In the genomic region with DNA sequence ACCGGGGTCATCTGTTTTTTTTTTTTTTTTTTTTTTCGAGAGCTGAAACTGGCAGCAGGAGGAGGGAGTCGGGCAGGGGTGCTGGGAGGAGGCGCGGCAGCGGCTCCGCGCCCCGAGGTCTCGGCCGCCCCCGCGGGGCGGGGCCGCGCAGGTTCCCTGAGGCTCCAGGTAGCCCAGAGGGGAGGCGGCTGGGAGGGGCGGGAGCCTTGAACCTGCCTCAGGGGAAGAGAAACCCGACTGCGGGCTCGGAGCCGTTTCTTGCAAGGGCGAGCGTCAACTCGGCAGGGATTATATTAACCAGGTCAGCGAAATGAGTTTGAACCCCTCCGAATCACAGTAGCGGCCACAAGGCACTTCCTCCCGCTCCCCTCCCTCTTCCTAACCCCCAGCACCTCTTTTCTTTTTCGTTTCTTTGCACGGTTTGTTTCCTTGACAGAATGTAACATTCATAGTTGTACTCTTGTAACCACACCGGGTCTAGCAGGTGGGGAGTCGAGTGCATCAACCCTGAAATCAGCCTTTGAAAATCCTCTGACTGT, we compare ENCODE assay signal across 8 cellular contexts. TPM values are rescaled to one million over a fixed set of nuclear protein-coding genes. Genes with fewer than 3 reads are reported as not detected.
DNase-seq lines count a peak whose midpoint lies in the region; ATAC-seq, FAIRE-seq and TF ChIP-seq lines count a peak whose summit lies in the region.

No MANE protein-coding gene starts in this region.

- H3K36me3 ChIP-seq in HepG2 (replicated peaks in 1 of 2; ENCODE audit: control insufficient read depth in 1 of 2, insufficient read depth in 2 of 2, low read length in 2 of 2): no peaks in the 10 kb centered on the region

- no TSS peak for BruUV-seq in HepG2 (replicated peaks; lab: Mats Ljungman, UMichigan)

- H3K79me2 ChIP-seq in HepG2 (ENCODE audit: insufficient read depth, low read length): no peaks in the 10 kb centered on the region

- DNase-seq in D341Med (ENCODE audit: low spot score) (peak; percentile 59), HUDEP-2 (lab: John Stamatoyannopoulos, UW; ENCODE audit: unreplicated experiment in 76 of 76) (peak in 61 of 76 experiments; percentile 29 to 81 (median 60)), T-helper 1 cell (peak; percentile 41 to 91 (median 51)), astrocyte of the spinal cord (ENCODE audit: low read depth, low spot score) (no peak), HepG2 (ENCODE audit: low spot score) (no peak), H54 (ENCODE audit: insufficient read length, low spot score) (no peak)
- peak; percentile 42 for DNase-seq in stimulated activated CD8-positive, alpha-beta memory T cell treated with anti-CD3 and anti-CD28 coated beads, Interleukin-15, amount 100 ng/mL, for 1 hour (ENCODE audit: low read depth)

- no peaks in the 10 kb centered on the region for H4K20me1 ChIP-seq in HepG2 (ENCODE audit: insufficient read depth, low read length)

- peaks cover 7 to 50% of the 10 kb centered on the region in 2 experiments for H3K27me3 ChIP-seq in HepG2 (ENCODE audit: control insufficient read depth in 1 of 2, insufficient read depth in 2 of 2, low read length in 2 of 2)

- intact Hi-C loops in HepG2 (cut with micrococcal nuclease; ENCODE audit: unreplicated experiment): loop anchor here (5.0 kb wide), 1 partner anchor 36 kb away; no protein-coding TSS in a partner anchor

- no peak overlapping the region for H3K27ac ChIP-seq in HepG2 (ENCODE audit: extremely low read length, insufficient read depth, low read length)

- no peak for TF ChIP-seq RAD21 in HepG2 (CRISPR knock-in tag; IDR thresholded peaks at IDR 0.05)

- H2AFZ ChIP-seq in HepG2 (ENCODE audit: low read length): no peak overlapping the region

- CTCF ChIA-PET in HepG2 (lab: Yijun Ruan, JAX; ENCODE audit: low intra/inter-chr PET ratio, low total read pairs): interaction anchor here (2.0 kb wide), 1 partner anchor 38 kb away, joined by 8 read pairs; no protein-coding TSS in a partner anchor

- no peak overlapping the region for H3K9ac ChIP-seq in HepG2 (ENCODE audit: insufficient read depth, low read depth, low read length)

- peaks cover 28% of the 10 kb centered on the region for H3K4me1 ChIP-seq in HepG2 (ENCODE audit: insufficient read depth, low read length)

- no peak for TF ChIP-seq POLR2A in HepG2 (IDR thresholded peaks at IDR 0.05; ENCODE audit: insufficient read depth in 1 of 2, low read depth in 2 of 2, low read length in 2 of 2)
- TF ChIP-seq POLR2A in H54 (IDR thresholded peaks at IDR 0.05; ENCODE audit: low read depth, low read length): no peak

- TF ChIP-seq EP300 in HepG2 (IDR thresholded peaks at IDR 0.05; ENCODE audit: low read depth in 2 of 2, low read length in 2 of 2) (no peak), HepG2 (CRISPR knock-in tag; IDR thresholded peaks at IDR 0.05; ENCODE audit: borderline replicate concordance) (no peak)

- in situ Hi-C loops in astrocyte of the spinal cord (cut with HindIII; ENCODE audit: low sequenced_read_pairs): no loop called here
- in situ Hi-C loops in HepG2 (cut with HindIII; ENCODE audit: extremely low pct_ligation_motif_present, low pct_unique_long_range_greater_than_20kb): no loop called here

- FAIRE-seq in HepG2 (lab: Jason Lieb, UNC) (no peak), H54 (lab: Jason Lieb, UNC) (no peak)

- no peaks in the 10 kb centered on the region for H3K9me3 ChIP-seq in HepG2 (ENCODE audit: low read length)

- TF ChIP-seq CTCF in astrocyte of the spinal cord (IDR thresholded peaks at IDR 0.05; ENCODE audit: low read depth, low read length) (no peak), HepG2 (CRISPR knock-in tag; IDR thresholded peaks at IDR 0.05) (no peak)

- ATAC-seq in GM21367 (IDR thresholded peaks at IDR 0.05; ENCODE audit: unreplicated experiment): peak; percentile 37
- ATAC-seq in HepG2: peak; percentile 9

- H3K4me2 ChIP-seq in HepG2 (ENCODE audit: low read depth, low read length): peak overlapping the region; percentile 87

- 7% methylated on average over 33 of the region's 33 CpGs for WGBS in HepG2 (ENCODE audit: low lambda C conversion rate)

- H3K4me3 ChIP-seq in astrocyte of the spinal cord (ENCODE audit: low read depth, low read length): peak overlapping the region; percentile 58
- peak overlapping the region in 2 of 3 experiments; percentile 56 to 76; a peak in 3 of 6 replicates for H3K4me3 ChIP-seq in HepG2 (replicated peaks in 1 of 3; ENCODE audit: insufficient read depth in 1 of 3, low read depth in 2 of 3, low read length in 3 of 3)

- POLR2A ChIA-PET in HepG2 (lab: Yijun Ruan, JAX): interaction anchor here (0.6 kb wide), 1 partner anchor 22 kb away, joined by 3 read pairs; no protein-coding TSS in a partner anchor

TF ChIP-seq in HepG2, 621 proteins besides CTCF, POLR2A, EP300 and RAD21 (continues in another document):
- TF ChIP-seq HOXD1 (CRISPR knock-in tag; IDR thresholded peaks at IDR 0.05): 0 out of 2 replicates have a peak, but pooled peaks have one; percentile 22
- TF ChIP-seq, protein P1, sequence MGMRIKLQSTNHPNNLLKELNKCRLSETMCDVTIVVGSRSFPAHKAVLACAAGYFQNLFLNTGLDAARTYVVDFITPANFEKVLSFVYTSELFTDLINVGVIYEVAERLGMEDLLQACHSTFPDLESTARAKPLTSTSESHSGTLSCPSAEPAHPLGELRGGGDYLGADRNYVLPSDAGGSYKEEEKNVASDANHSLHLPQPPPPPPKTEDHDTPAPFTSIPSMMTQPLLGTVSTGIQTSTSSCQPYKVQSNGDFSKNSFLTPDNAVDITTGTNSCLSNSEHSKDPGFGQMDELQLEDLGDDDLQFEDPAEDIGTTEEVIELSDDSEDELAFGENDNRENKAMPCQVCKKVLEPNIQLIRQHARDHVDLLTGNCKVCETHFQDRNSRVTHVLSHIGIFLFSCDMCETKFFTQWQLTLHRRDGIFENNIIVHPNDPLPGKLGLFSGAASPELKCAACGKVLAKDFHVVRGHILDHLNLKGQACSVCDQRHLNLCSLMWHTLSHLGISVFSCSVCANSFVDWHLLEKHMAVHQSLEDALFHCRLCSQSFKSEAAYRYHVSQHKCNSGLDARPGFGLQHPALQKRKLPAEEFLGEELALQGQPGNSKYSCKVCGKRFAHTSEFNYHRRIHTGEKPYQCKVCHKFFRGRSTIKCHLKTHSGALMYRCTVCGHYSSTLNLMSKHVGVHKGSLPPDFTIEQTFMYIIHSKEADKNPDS (CRISPR knock-in tag; IDR thresholded peaks at IDR 0.05): no peak
- no peak for TF ChIP-seq SNAI1 (CRISPR knock-in tag; IDR thresholded peaks at IDR 0.05; ENCODE audit: borderline replicate concordance)
- TF ChIP-seq ARHGAP35 (CRISPR knock-in tag; IDR thresholded peaks at IDR 0.05; ENCODE audit: borderline replicate concordance): no peak
- no peak for TF ChIP-seq SRF (IDR thresholded peaks at IDR 0.05; ENCODE audit: low read depth, low read length)
- TF ChIP-seq, protein P2, sequence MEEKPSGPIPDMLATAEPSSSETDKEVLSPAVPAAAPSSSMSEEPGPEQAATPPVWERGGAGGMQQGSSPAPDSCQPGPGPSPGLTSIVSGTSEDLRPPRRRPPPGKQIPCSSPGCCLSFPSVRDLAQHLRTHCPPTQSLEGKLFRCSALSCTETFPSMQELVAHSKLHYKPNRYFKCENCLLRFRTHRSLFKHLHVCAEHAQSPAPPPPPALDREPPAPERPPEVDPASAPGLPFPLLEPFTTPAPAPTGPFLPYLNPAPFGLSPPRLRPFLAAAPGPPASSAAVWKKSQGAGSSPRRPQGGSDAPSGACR (CRISPR knock-in tag; IDR thresholded peaks at IDR 0.05): no peak
- TF ChIP-seq, protein P3, sequence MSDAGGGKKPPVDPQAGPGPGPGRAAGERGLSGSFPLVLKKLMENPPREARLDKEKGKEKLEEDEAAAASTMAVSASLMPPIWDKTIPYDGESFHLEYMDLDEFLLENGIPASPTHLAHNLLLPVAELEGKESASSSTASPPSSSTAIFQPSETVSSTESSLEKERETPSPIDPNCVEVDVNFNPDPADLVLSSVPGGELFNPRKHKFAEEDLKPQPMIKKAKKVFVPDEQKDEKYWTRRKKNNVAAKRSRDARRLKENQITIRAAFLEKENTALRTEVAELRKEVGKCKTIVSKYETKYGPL (CRISPR knock-in tag; IDR thresholded peaks at IDR 0.05): no peak
- TF ChIP-seq EZH2 (conservative IDR thresholded peaks at IDR 0.05; ENCODE audit: low read depth, low read length): peak; percentile 87
- TF ChIP-seq, protein P4, sequence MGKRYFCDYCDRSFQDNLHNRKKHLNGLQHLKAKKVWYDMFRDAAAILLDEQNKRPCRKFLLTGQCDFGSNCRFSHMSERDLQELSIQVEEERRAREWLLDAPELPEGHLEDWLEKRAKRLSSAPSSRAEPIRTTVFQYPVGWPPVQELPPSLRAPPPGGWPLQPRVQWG (CRISPR knock-in tag; IDR thresholded peaks at IDR 0.05; ENCODE audit: borderline replicate concordance, low read depth): no peak

RNA-seq across cellular contexts. Expression of a gene that starts 2.0 kb away (rescaled TPM):
- total RNA-seq in HepG2 (2016; rRNA removed; fragmentation: Illumina TruSeq; extraction: Trizol): 0.20 and 0.44 TPM in 2 replicates
- total RNA-seq in HepG2 (2016; cell fraction: cytosol; rRNA removed; fragmentation: Illumina TruSeq; extraction: Trizol; ENCODE audit: low read depth): 0.44 TPM in 1 of 2 replicates, not detected in the other
- 0.15 TPM in 2 replicates for total RNA-seq in HepG2 (2016; cell fraction: insoluble cytoplasmic fraction; rRNA removed; fragmentation: Illumina TruSeq; extraction: Trizol)
- 0.09 TPM in 1 of 2 replicates, not detected in the other for total RNA-seq in HepG2 (2016; cell fraction: membrane; rRNA removed; fragmentation: Illumina TruSeq; extraction: Trizol)
- total RNA-seq in HepG2 (2016; cell fraction: nucleus; rRNA removed; fragmentation: Illumina TruSeq; extraction: Trizol): 0.31 and 0.40 TPM in 2 replicates
- polyA plus RNA-seq in HepG2 (2011; rRNA removed): 0.04 TPM in 1 of 2 replicates, not detected in the other
- 0.03 TPM in 1 of 2 replicates, not detected in the other for polyA plus RNA-seq in HepG2 (2011; cell fraction: cytosol; rRNA removed)
- not detected in 2 replicates for polyA plus RNA-seq in HepG2 (2011; cell fraction: nucleus; rRNA removed)
- polyA plus RNA-seq in HepG2 (2012): 0.11 TPM in 1 of 2 replicates, not detected in the other
- polyA plus RNA-seq in HepG2 (2016; cell fraction: cytosol; fragmentation: Illumina TruSeq; extraction: Trizol; ENCODE audit: low read depth): 0.07 TPM in 1 of 2 replicates, not detected in the other
- polyA plus RNA-seq in HepG2 (2016; cell fraction: insoluble cytoplasmic fraction; fragmentation: Illumina TruSeq; extraction: Trizol; ENCODE audit: low read depth): 0.15 and 0.20 TPM in 2 replicates
- 0.08 TPM in 1 of 2 replicates, not detected in the other for polyA plus RNA-seq in HepG2 (2016; cell fraction: membrane; fragmentation: Illumina TruSeq; extraction: Trizol; ENCODE audit: low read depth)
- 0.25 and 0.31 TPM in 2 replicates for polyA plus RNA-seq in HepG2 (2016; cell fraction: nucleus; fragmentation: Illumina TruSeq; extraction: Trizol; ENCODE audit: insufficient read depth, low read depth)
- 2.4 TPM in 1 of 2 replicates, not detected in the other for polyA minus RNA-seq in HepG2 (2011; rRNA and poly(A)+ RNA removed; ENCODE audit: low replicate concordance)
- not detected in 2 replicates for polyA minus RNA-seq in HepG2 (2011; cell fraction: cytosol; rRNA and poly(A)+ RNA removed)
- not detected in 2 replicates for polyA minus RNA-seq in HepG2 (2011; cell fraction: nucleus; rRNA and poly(A)+ RNA removed)

Comparison
In these comparisons a context has a peak if more than half of its experiments do, and no peak if none do; other contexts are left out.
1. DNase-seq: peak in D341Med (single experiment), HUDEP-2 (61 of 76), T-helper 1 cell (5 of 5) and stimulated activated CD8-positive, alpha-beta memory T cell treated with anti-CD3 and anti-CD28 coated beads, Interleukin-15, amount 100 ng/mL, for 1 hour (single experiment); none in astrocyte of the spinal cord (single experiment), HepG2 (single experiment) and H54 (single experiment).